ENCODE assay signal across 1 cellular context in the genomic region with DNA sequence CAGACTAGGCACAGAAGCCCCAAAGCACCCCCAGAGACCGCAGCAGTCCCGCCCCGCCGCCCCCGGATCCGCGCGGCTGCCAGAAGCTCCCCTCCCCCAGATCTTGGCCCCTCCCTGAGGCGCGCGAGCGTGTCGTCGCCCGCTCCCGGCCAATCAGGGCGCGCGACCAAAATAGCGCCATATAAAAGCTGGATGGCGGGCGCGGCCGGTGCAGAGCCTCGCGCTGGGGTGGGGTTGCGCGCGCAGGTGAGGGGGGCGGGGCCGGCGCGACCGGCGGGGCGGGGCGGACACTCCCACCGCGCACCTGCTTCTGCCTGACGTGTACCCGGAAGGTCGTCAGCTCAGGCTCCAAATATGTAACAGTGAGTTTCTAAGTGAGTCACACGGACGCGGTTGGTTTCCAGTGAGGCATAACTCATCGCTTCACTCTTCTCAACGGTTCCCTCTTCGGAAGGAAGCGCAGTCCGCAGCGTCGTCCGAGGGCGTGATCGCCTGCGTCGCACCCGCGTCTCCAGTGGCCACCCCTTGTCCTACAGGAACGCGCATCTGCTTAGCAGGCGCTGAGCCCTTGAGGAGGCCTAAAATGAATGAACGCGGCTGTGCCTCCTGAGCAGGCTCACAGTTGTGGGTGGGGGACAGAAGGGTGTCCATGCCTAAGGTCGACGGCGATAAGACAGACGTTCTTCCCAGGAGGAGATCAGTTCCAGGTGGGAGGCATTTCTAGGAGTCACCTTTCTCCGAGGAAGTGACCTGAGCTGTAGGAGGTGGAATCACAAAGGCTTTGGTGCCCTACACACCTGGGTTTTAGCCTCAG.
TF ChIP-seq lines count a peak whose summit lies in the region.

No MANE protein-coding gene starts in this region.

TF ChIP-seq in GM12878, 131 proteins besides CTCF, POLR2A, EP300 and RAD21 (continued from another document and continues in another):
- TF ChIP-seq, protein P1, sequence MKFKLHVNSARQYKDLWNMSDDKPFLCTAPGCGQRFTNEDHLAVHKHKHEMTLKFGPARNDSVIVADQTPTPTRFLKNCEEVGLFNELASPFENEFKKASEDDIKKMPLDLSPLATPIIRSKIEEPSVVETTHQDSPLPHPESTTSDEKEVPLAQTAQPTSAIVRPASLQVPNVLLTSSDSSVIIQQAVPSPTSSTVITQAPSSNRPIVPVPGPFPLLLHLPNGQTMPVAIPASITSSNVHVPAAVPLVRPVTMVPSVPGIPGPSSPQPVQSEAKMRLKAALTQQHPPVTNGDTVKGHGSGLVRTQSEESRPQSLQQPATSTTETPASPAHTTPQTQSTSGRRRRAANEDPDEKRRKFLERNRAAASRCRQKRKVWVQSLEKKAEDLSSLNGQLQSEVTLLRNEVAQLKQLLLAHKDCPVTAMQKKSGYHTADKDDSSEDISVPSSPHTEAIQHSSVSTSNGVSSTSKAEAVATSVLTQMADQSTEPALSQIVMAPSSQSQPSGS (IDR thresholded peaks at IDR 0.05; ENCODE audit: low read length) = peak; percentile 48; the same call in 1 of the 2 replicates
- TF ChIP-seq SMAD5 (IDR thresholded peaks at IDR 0.05; ENCODE audit: low read depth) = no peak; the same call in 1 of the 2 replicates
- TF ChIP-seq WRNIP1 (IDR thresholded peaks at IDR 0.05; ENCODE audit: borderline replicate concordance, low read depth, low read length) = no peak
- TF ChIP-seq TARDBP (IDR thresholded peaks at IDR 0.05; ENCODE audit: borderline replicate concordance) = no peak; the same call in 1 of the 2 replicates
- TF ChIP-seq, protein P2, sequence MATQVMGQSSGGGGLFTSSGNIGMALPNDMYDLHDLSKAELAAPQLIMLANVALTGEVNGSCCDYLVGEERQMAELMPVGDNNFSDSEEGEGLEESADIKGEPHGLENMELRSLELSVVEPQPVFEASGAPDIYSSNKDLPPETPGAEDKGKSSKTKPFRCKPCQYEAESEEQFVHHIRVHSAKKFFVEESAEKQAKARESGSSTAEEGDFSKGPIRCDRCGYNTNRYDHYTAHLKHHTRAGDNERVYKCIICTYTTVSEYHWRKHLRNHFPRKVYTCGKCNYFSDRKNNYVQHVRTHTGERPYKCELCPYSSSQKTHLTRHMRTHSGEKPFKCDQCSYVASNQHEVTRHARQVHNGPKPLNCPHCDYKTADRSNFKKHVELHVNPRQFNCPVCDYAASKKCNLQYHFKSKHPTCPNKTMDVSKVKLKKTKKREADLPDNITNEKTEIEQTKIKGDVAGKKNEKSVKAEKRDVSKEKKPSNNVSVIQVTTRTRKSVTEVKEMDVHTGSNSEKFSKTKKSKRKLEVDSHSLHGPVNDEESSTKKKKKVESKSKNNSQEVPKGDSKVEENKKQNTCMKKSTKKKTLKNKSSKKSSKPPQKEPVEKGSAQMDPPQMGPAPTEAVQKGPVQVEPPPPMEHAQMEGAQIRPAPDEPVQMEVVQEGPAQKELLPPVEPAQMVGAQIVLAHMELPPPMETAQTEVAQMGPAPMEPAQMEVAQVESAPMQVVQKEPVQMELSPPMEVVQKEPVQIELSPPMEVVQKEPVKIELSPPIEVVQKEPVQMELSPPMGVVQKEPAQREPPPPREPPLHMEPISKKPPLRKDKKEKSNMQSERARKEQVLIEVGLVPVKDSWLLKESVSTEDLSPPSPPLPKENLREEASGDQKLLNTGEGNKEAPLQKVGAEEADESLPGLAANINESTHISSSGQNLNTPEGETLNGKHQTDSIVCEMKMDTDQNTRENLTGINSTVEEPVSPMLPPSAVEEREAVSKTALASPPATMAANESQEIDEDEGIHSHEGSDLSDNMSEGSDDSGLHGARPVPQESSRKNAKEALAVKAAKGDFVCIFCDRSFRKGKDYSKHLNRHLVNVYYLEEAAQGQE (IDR thresholded peaks at IDR 0.05; ENCODE audit: low read depth, low read length) = no peak
- no peak for TF ChIP-seq KAT2A (conservative IDR thresholded peaks at IDR 0.05; ENCODE audit: control insufficient read depth, low read depth, low read length)
- TF ChIP-seq SMARCA5 (IDR thresholded peaks at IDR 0.05) = peak; percentile 46; the same call in 1 of the 2 replicates
- no peak for TF ChIP-seq NR2C1 (IDR thresholded peaks at IDR 0.05)
- peak; percentile 84 for TF ChIP-seq MEF2B (IDR thresholded peaks at IDR 0.05; ENCODE audit: partially characterized antibody, poor library complexity, severe bottlenecking)
- TF ChIP-seq SRF (IDR thresholded peaks at IDR 0.05; ENCODE audit: low read depth in 2 of 2, low read length in 2 of 2) = peak; percentile 52 to 77
- TF ChIP-seq POU2F2 (IDR thresholded peaks at IDR 0.05; ENCODE audit: borderline replicate concordance, low read depth, low read length) = peak; percentile 79; the same call in 2 of the 3 replicates
- no peak for TF ChIP-seq RAD51 (IDR thresholded peaks at IDR 0.05)
- TF ChIP-seq, protein P3, sequence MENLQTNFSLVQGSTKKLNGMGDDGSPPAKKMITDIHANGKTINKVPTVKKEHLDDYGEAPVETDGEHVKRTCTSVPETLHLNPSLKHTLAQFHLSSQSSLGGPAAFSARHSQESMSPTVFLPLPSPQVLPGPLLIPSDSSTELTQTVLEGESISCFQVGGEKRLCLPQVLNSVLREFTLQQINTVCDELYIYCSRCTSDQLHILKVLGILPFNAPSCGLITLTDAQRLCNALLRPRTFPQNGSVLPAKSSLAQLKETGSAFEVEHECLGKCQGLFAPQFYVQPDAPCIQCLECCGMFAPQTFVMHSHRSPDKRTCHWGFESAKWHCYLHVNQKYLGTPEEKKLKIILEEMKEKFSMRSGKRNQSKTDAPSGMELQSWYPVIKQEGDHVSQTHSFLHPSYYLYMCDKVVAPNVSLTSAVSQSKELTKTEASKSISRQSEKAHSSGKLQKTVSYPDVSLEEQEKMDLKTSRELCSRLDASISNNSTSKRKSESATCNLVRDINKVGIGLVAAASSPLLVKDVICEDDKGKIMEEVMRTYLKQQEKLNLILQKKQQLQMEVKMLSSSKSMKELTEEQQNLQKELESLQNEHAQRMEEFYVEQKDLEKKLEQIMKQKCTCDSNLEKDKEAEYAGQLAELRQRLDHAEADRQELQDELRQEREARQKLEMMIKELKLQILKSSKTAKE (IDR thresholded peaks at IDR 0.05; ENCODE audit: low read depth, poor library complexity, severe bottlenecking) = no peak
- TF ChIP-seq, protein P4, sequence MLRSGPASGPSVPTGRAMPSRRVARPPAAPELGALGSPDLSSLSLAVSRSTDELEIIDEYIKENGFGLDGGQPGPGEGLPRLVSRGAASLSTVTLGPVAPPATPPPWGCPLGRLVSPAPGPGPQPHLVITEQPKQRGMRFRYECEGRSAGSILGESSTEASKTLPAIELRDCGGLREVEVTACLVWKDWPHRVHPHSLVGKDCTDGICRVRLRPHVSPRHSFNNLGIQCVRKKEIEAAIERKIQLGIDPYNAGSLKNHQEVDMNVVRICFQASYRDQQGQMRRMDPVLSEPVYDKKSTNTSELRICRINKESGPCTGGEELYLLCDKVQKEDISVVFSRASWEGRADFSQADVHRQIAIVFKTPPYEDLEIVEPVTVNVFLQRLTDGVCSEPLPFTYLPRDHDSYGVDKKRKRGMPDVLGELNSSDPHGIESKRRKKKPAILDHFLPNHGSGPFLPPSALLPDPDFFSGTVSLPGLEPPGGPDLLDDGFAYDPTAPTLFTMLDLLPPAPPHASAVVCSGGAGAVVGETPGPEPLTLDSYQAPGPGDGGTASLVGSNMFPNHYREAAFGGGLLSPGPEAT (IDR thresholded peaks at IDR 0.05; ENCODE audit: low read depth) = peak; percentile 72
- no peak for TF ChIP-seq NFXL1 (IDR thresholded peaks at IDR 0.05; ENCODE audit: borderline replicate concordance)
- TF ChIP-seq BRCA1 (IDR thresholded peaks at IDR 0.05; ENCODE audit: low read depth, low read length) = no peak
- TF ChIP-seq HDGF (IDR thresholded peaks at IDR 0.05) = peak; percentile 72
- TF ChIP-seq, protein P5, sequence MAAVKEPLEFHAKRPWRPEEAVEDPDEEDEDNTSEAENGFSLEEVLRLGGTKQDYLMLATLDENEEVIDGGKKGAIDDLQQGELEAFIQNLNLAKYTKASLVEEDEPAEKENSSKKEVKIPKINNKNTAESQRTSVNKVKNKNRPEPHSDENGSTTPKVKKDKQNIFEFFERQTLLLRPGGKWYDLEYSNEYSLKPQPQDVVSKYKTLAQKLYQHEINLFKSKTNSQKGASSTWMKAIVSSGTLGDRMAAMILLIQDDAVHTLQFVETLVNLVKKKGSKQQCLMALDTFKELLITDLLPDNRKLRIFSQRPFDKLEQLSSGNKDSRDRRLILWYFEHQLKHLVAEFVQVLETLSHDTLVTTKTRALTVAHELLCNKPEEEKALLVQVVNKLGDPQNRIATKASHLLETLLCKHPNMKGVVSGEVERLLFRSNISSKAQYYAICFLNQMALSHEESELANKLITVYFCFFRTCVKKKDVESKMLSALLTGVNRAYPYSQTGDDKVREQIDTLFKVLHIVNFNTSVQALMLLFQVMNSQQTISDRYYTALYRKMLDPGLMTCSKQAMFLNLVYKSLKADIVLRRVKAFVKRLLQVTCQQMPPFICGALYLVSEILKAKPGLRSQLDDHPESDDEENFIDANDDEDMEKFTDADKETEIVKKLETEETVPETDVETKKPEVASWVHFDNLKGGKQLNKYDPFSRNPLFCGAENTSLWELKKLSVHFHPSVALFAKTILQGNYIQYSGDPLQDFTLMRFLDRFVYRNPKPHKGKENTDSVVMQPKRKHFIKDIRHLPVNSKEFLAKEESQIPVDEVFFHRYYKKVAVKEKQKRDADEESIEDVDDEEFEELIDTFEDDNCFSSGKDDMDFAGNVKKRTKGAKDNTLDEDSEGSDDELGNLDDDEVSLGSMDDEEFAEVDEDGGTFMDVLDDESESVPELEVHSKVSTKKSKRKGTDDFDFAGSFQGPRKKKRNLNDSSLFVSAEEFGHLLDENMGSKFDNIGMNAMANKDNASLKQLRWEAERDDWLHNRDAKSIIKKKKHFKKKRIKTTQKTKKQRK (IDR thresholded peaks at IDR 0.05; ENCODE audit: low read depth, low read length) = no peak
- 0 out of 2 replicates have a peak, but pooled peaks have one; percentile 35 for TF ChIP-seq LARP7 (IDR thresholded peaks at IDR 0.05)
- TF ChIP-seq, protein P6, sequence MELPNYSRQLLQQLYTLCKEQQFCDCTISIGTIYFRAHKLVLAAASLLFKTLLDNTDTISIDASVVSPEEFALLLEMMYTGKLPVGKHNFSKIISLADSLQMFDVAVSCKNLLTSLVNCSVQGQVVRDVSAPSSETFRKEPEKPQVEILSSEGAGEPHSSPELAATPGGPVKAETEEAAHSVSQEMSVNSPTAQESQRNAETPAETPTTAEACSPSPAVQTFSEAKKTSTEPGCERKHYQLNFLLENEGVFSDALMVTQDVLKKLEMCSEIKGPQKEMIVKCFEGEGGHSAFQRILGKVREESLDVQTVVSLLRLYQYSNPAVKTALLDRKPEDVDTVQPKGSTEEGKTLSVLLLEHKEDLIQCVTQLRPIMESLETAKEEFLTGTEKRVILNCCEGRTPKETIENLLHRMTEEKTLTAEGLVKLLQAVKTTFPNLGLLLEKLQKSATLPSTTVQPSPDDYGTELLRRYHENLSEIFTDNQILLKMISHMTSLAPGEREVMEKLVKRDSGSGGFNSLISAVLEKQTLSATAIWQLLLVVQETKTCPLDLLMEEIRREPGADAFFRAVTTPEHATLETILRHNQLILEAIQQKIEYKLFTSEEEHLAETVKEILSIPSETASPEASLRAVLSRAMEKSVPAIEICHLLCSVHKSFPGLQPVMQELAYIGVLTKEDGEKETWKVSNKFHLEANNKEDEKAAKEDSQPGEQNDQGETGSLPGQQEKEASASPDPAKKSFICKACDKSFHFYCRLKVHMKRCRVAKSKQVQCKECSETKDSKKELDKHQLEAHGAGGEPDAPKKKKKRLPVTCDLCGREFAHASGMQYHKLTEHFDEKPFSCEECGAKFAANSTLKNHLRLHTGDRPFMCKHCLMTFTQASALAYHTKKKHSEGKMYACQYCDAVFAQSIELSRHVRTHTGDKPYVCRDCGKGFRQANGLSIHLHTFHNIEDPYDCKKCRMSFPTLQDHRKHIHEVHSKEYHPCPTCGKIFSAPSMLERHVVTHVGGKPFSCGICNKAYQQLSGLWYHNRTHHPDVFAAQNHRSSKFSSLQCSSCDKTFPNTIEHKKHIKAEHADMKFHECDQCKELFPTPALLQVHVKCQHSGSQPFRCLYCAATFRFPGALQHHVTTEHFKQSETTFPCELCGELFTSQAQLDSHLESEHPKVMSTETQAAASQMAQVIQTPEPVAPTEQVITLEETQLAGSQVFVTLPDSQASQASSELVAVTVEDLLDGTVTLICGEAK (IDR thresholded peaks at IDR 0.05; ENCODE audit: borderline replicate concordance) = no peak; the same call in 1 of the 2 replicates
- TF ChIP-seq CHD4 (IDR thresholded peaks at IDR 0.05) = no peak
- no peak for TF ChIP-seq ASH2L (IDR thresholded peaks at IDR 0.05; ENCODE audit: borderline replicate concordance, low read depth)
- no peak for TF ChIP-seq ZNF217 (IDR thresholded peaks at IDR 0.05)
- TF ChIP-seq MXI1 (IDR thresholded peaks at IDR 0.05; ENCODE audit: low read depth, low read length) = peak; percentile 43; the same call in 1 of the 2 replicates
- TF ChIP-seq ZSCAN29 (IDR thresholded peaks at IDR 0.05) = no peak
- TF ChIP-seq, protein P7, sequence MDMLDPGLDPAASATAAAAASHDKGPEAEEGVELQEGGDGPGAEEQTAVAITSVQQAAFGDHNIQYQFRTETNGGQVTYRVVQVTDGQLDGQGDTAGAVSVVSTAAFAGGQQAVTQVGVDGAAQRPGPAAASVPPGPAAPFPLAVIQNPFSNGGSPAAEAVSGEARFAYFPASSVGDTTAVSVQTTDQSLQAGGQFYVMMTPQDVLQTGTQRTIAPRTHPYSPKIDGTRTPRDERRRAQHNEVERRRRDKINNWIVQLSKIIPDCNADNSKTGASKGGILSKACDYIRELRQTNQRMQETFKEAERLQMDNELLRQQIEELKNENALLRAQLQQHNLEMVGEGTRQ (IDR thresholded peaks at IDR 0.05; ENCODE audit: borderline replicate concordance, low read depth, low read length) = no peak
- TF ChIP-seq SREBF1 (IDR thresholded peaks at IDR 0.05; ENCODE audit: low read length) = no peak
- TF ChIP-seq EGR1 (IDR thresholded peaks at IDR 0.05; ENCODE audit: borderline replicate concordance in 1 of 2, low read depth in 2 of 2, low read length in 2 of 2) = peak; percentile 64 to 96
- TF ChIP-seq, protein P8, sequence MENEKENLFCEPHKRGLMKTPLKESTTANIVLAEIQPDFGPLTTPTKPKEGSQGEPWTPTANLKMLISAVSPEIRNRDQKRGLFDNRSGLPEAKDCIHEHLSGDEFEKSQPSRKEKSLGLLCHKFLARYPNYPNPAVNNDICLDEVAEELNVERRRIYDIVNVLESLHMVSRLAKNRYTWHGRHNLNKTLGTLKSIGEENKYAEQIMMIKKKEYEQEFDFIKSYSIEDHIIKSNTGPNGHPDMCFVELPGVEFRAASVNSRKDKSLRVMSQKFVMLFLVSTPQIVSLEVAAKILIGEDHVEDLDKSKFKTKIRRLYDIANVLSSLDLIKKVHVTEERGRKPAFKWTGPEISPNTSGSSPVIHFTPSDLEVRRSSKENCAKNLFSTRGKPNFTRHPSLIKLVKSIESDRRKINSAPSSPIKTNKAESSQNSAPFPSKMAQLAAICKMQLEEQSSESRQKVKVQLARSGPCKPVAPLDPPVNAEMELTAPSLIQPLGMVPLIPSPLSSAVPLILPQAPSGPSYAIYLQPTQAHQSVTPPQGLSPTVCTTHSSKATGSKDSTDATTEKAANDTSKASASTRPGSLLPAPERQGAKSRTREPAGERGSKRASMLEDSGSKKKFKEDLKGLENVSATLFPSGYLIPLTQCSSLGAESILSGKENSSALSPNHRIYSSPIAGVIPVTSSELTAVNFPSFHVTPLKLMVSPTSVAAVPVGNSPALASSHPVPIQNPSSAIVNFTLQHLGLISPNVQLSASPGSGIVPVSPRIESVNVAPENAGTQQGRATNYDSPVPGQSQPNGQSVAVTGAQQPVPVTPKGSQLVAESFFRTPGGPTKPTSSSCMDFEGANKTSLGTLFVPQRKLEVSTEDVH (IDR thresholded peaks at IDR 0.05; ENCODE audit: low read depth, partially characterized antibody) = no peak
- TF ChIP-seq SIX5 (IDR thresholded peaks at IDR 0.05; ENCODE audit: low read depth, low read length, severe bottlenecking) = no peak
- TF ChIP-seq RFX5 (IDR thresholded peaks at IDR 0.05; ENCODE audit: low read depth, low read length) = peak; percentile 41; the same call in 1 of the 2 replicates
- TF ChIP-seq NR2C2 (IDR thresholded peaks at IDR 0.05; ENCODE audit: borderline replicate concordance, control insufficient read depth, insufficient read length, low read depth) = no peak
- peak; percentile 95 for TF ChIP-seq TCF3 (IDR thresholded peaks at IDR 0.05; ENCODE audit: borderline replicate concordance, insufficient read depth, low read depth, low read length)
